In genomic region chr9:104750185-104750762, GRCh38 we compare ENCODE assay signal across 18 cellular contexts. TPM values are rescaled to one million over a fixed set of nuclear protein-coding genes. Genes with fewer than 3 reads are reported as not detected.
DNase-seq lines count a peak whose midpoint lies in the region; ATAC-seq and TF ChIP-seq lines count a peak whose summit lies in the region.
"Had no signal": no experiment of that assay in that cellular context is flagged by ENCODE, and none has a peak within 500 bp of the region (broad histone marks: within the 10 kb centered on the region; RNA-seq: fewer than 3 reads in every experiment).

No MANE protein-coding gene starts in this region.

- no peaks in the 10 kb centered on the region for H4K20me1 ChIP-seq in MM.1S (ENCODE audit: insufficient read depth, low read length)

- no peaks in the 10 kb centered on the region for H3K9me2 ChIP-seq in MM.1S (replicated peaks; ENCODE audit: insufficient read depth, low read length)

- peaks cover 18% of the 10 kb centered on the region for H3F3A ChIP-seq in MM.1S (ENCODE audit: insufficient read depth, low read length)

- H3K4me1 ChIP-seq in MM.1S (ENCODE audit: low read length) (peaks cover 15% of the 10 kb centered on the region), left ventricle myocardium inferior (peaks cover 29% of the 10 kb centered on the region)

- ATAC-seq in GM19395 (IDR thresholded peaks at IDR 0.05; ENCODE audit: unreplicated experiment) (peak; percentile 34), HG02870 (IDR thresholded peaks at IDR 0.05; ENCODE audit: unreplicated experiment) (peak; percentile 13)

- H3K4me2 ChIP-seq in MM.1S (ENCODE audit: low read depth, low read length), result peak overlapping the region; percentile 30; the same call in 1 of the 2 replicates
- H3K4me2 ChIP-seq: neural progenitor cell had no signal

- H3K27me3 ChIP-seq in MM.1S (replicated peaks; ENCODE audit: insufficient read depth, low read length) (no peaks in the 10 kb centered on the region), left ventricle myocardium inferior (ENCODE audit: low read depth) (no peaks in the 10 kb centered on the region)
- H3K27me3 ChIP-seq: neural progenitor cell, upper lobe of left lung had no signal

- H3K79me2 ChIP-seq in MM.1S (ENCODE audit: low read length), result peaks cover 12% of the 10 kb centered on the region; the same call in 1 of the 2 replicates

- TF ChIP-seq CTCF in GM10266 (IDR thresholded peaks at IDR 0.05; ENCODE audit: control insufficient read depth, insufficient read depth, low read depth, missing control alignments) (peak; percentile 17), MM.1S (IDR thresholded peaks at IDR 0.05; ENCODE audit: low read length) (no peak), left ventricle myocardium inferior (IDR thresholded peaks at IDR 0.05; ENCODE audit: borderline replicate concordance) (no peak)

- H3K9ac ChIP-seq in MM.1S (ENCODE audit: low read length), result no peak overlapping the region
- H3K9ac ChIP-seq: neural progenitor cell had no signal

- no peaks in the 10 kb centered on the region for H3K36me3 ChIP-seq in MM.1S (replicated peaks; ENCODE audit: insufficient read depth, low read length)
- H3K36me3 ChIP-seq in left ventricle myocardium inferior, result peaks cover 49% of the 10 kb centered on the region
- H3K36me3 ChIP-seq: neural progenitor cell had no signal

- H3K27ac ChIP-seq in MM.1S (ENCODE audit: low read length) (peak overlapping the region; percentile 2; the same call in 1 of the 2 replicates), left ventricle myocardium inferior (replicated peaks) (no peak overlapping the region)
- H3K27ac ChIP-seq: neural progenitor cell, skin epidermis, upper lobe of left lung had no signal

- DNase-seq in GM10266 (ENCODE audit: extremely low spot score) (no peak), MM.1S (peak; percentile 40), globus pallidus (ENCODE audit: low spot score) (no peak), left ventricle myocardium inferior (no peak), cortex of kidney (lab: John Stamatoyannopoulos, UW) (no peak)
- no peak for DNase-seq in stimulated activated CD4-positive, alpha-beta T cell treated with anti-CD3 and anti-CD28 coated beads, Interleukin-12 subunit alpha, Interleukin-12 subunit beta, amount 100 ng/mL, for 4 hours
- DNase-seq: activated T-cell treated with anti-CD3 and anti-CD28 coated beads, Interleukin-2, amount 50 U/mL, for 1 hour; head of caudate nucleus; NCI-H524; upper lobe of left lung had no signal

- H2AFZ ChIP-seq in MM.1S (ENCODE audit: low read length), result no peak overlapping the region
- H2AFZ ChIP-seq: neural progenitor cell had no signal

- H3K9me3 ChIP-seq in MM.1S (replicated peaks; ENCODE audit: insufficient read depth, low read length) (no peaks in the 10 kb centered on the region), left ventricle myocardium inferior (replicated peaks) (no peaks in the 10 kb centered on the region)
- H3K9me3 ChIP-seq: upper lobe of left lung had no signal

- H3K4me3 ChIP-seq in MM.1S (ENCODE audit: low read length) (no peak overlapping the region), left ventricle myocardium inferior (no peak overlapping the region)
- H3K4me3 ChIP-seq: neural progenitor cell, skin epidermis, upper lobe of left lung had no signal

- intact Hi-C loops in left ventricle myocardium inferior (cut with micrococcal nuclease), result no loop called here

RNA-seq across cellular contexts. Expression of gene NIPSNAP3A, which starts 2.8 kb away (rescaled TPM):
- total RNA-seq in left ventricle myocardium inferior, result 25.3 TPM

RNA-seq across cellular contexts. Expression of gene NIPSNAP3B, which starts 13.7 kb away (rescaled TPM):
- 34.0 TPM for total RNA-seq in left ventricle myocardium inferior
- total RNA-seq: MCF 10A had no signal

RNA-seq across cellular contexts. Expression of gene OR13D1, which starts 56.0 kb away (rescaled TPM):
- total RNA-seq in left ventricle myocardium inferior, result not detected
- total RNA-seq: astrocyte, liver, MCF 10A, SK-MEL-5, upper lobe of left lung had no signal
